ENCODE assay signal across 8 cellular contexts in genomic region chr4:26321326-26322276, GRCh38. TPM values are rescaled to one million over a fixed set of nuclear protein-coding genes. Genes with fewer than 3 reads are reported as not detected.
DNase-seq lines count a peak whose midpoint lies in the region; ATAC-seq and TF ChIP-seq lines count a peak whose summit lies in the region.

No MANE protein-coding gene starts in this region.

- H3K36me3 ChIP-seq in endodermal cell (ENCODE audit: control insufficient read depth, insufficient read depth, low read length) (no peaks in the 10 kb centered on the region), thyroid gland (no peaks in the 10 kb centered on the region)

- peak overlapping the region; percentile 99 for H3K27ac ChIP-seq in endodermal cell (ENCODE audit: low read depth, low read length)
- peak overlapping the region in 2 of 3 donors; percentile 39 to 55 for H3K27ac ChIP-seq in thyroid gland

- H3K4me3 ChIP-seq in endodermal cell (ENCODE audit: low read length) (peak overlapping the region; percentile 99), thyroid gland (replicated peaks in 1 of 3) (peak overlapping the region; percentile 37 to 63 (median 58))

- CTCF ChIA-PET in Calu3 (lab: Charles Lee): no interaction called here
- CTCF ChIA-PET in activated CD8-positive, alpha-beta T cell treated with anti-CD3 and anti-CD28 coated beads for 36 hours (lab: Charles Lee): no interaction called here

- intact Hi-C loops in Calu3 (cut with micrococcal nuclease; ENCODE audit: unreplicated experiment) (no loop called here), natural killer cell (cut with micrococcal nuclease) (loop anchor here (2.0 to 10.0 kb wide), 4 partner anchors 247 to 539 kb away; partner anchors contain the start of genes SMIM20 and STIM2), thyroid gland (cut with DNase I) (no loop called here)
- intact Hi-C loops in activated CD8-positive, alpha-beta T cell treated with anti-CD3 and anti-CD28 coated beads for 36 hours (cut with micrococcal nuclease): loop anchor here (5.0 to 10.0 kb wide), 3 partner anchors 189 to 683 kb away; partner anchors contain the start of gene STIM2

- H3K27me3 ChIP-seq in endodermal cell (ENCODE audit: control insufficient read depth, insufficient read depth, low read length, poor library complexity, severe bottlenecking) (no peaks in the 10 kb centered on the region), thyroid gland (no peaks in the 10 kb centered on the region)

- peaks cover 9% of the 10 kb centered on the region for H3K9me3 Mint-ChIP-seq in Calu3 (ENCODE audit: low read depth, unreplicated experiment)
- H3K9me3 Mint-ChIP-seq in activated CD8-positive, alpha-beta T cell treated with anti-CD3 and anti-CD28 coated beads for 36 hours: peaks cover 15% of the 10 kb centered on the region
- peaks cover 22% of the 10 kb centered on the region for H3K9me3 Mint-ChIP-seq in endodermal cell
- H3K9me3 Mint-ChIP-seq in natural killer cell: peaks cover 0 to 4% of the 10 kb centered on the region in 2 donors

- no peak for TF ChIP-seq CTCF in Calu3 (IDR thresholded peaks at IDR 0.05; ENCODE audit: unreplicated experiment)
- no peak for TF ChIP-seq CTCF in activated CD8-positive, alpha-beta T cell treated with anti-CD3 and anti-CD28 coated beads for 36 hours (IDR thresholded peaks at IDR 0.05)
- no peak for TF ChIP-seq CTCF in endodermal cell (conservative IDR thresholded peaks at IDR 0.05)
- no peak for TF ChIP-seq CTCF in natural killer cell (IDR thresholded peaks at IDR 0.05)
- no peak for TF ChIP-seq CTCF in thyroid gland (IDR thresholded peaks at IDR 0.05)

- TF ChIP-seq POLR2A in thyroid gland (IDR thresholded peaks at IDR 0.05): no peak

- H3K4me1 Mint-ChIP-seq in Calu3 (ENCODE audit: low read depth, unreplicated experiment) (peaks cover 8% of the 10 kb centered on the region), endodermal cell (peaks cover 28% of the 10 kb centered on the region), natural killer cell (peaks cover 39 to 49% of the 10 kb centered on the region in 2 donors)
- peaks cover 43% of the 10 kb centered on the region for H3K4me1 Mint-ChIP-seq in activated CD8-positive, alpha-beta T cell treated with anti-CD3 and anti-CD28 coated beads for 36 hours (ENCODE audit: low read depth)

- H3K27ac Mint-ChIP-seq in Calu3 (ENCODE audit: unreplicated experiment): peak overlapping the region; percentile 89
- H3K27ac Mint-ChIP-seq in activated CD8-positive, alpha-beta T cell treated with anti-CD3 and anti-CD28 coated beads for 36 hours: peak overlapping the region; percentile 91
- peak overlapping the region; percentile 96 for H3K27ac Mint-ChIP-seq in endodermal cell
- H3K27ac Mint-ChIP-seq in natural killer cell: peak overlapping the region; percentile 92 to 96

- POLR2A ChIA-PET in activated CD8-positive, alpha-beta T cell treated with anti-CD3 and anti-CD28 coated beads for 36 hours (lab: Charles Lee): no interaction called here

- no peaks in the 10 kb centered on the region for H3K27me3 Mint-ChIP-seq in Calu3 (ENCODE audit: unreplicated experiment)
- no peaks in the 10 kb centered on the region for H3K27me3 Mint-ChIP-seq in activated CD8-positive, alpha-beta T cell treated with anti-CD3 and anti-CD28 coated beads for 36 hours
- H3K27me3 Mint-ChIP-seq in endodermal cell (ENCODE audit: insufficient read depth): no peaks in the 10 kb centered on the region
- peaks cover 0 to 14% of the 10 kb centered on the region in 2 donors for H3K27me3 Mint-ChIP-seq in natural killer cell (ENCODE audit: low read depth in 2 of 2)

- WGBS in endodermal cell (ENCODE audit: insufficient coverage in 1 of 2, insufficient read length in 1 of 2), 2 experiments: 0% methylated on average over 6 to 57 of the region's 58 CpGs
- 1% methylated on average over 49 to 58 of the region's 58 CpGs for WGBS in thyroid gland, 2 donors

- peak overlapping the region; percentile 86 for H3K4me3 Mint-ChIP-seq in Calu3 (ENCODE audit: low read depth, unreplicated experiment)
- peak overlapping the region; percentile 85 for H3K4me3 Mint-ChIP-seq in activated CD8-positive, alpha-beta T cell treated with anti-CD3 and anti-CD28 coated beads for 36 hours
- H3K4me3 Mint-ChIP-seq in endodermal cell: peak overlapping the region; percentile 95
- peak overlapping the region; percentile 97 for H3K4me3 Mint-ChIP-seq in natural killer cell

- peaks cover 4% of the 10 kb centered on the region for H3K4me1 ChIP-seq in endodermal cell (ENCODE audit: control insufficient read depth, insufficient read depth, low read length)
- peaks cover 12 to 13% of the 10 kb centered on the region in 2 donors for H3K4me1 ChIP-seq in thyroid gland

- H3K36me3 Mint-ChIP-seq in Calu3 (ENCODE audit: insufficient read depth, unreplicated experiment) (peaks cover 36% of the 10 kb centered on the region), endodermal cell (ENCODE audit: low read depth) (no peaks in the 10 kb centered on the region), natural killer cell (no peaks in the 10 kb centered on the region)
- H3K36me3 Mint-ChIP-seq in activated CD8-positive, alpha-beta T cell treated with anti-CD3 and anti-CD28 coated beads for 36 hours (ENCODE audit: low read depth): peaks cover 26% of the 10 kb centered on the region

- DNase-seq in Calu3 (peak; percentile 4), M059J (ENCODE audit: low read depth) (peak; percentile 55), endodermal cell (peak; percentile 75), natural killer cell (peak; percentile 39), thyroid gland (peak; percentile 21 to 23)
- DNase-seq in activated CD8-positive, alpha-beta T cell treated with anti-CD3 and anti-CD28 coated beads for 36 hours: peak; percentile 54

- BruUV-seq in Calu3 (replicated peaks; lab: Mats Ljungman, UMichigan): no TSS peak

- ATAC-seq in activated CD8-positive, alpha-beta T cell treated with anti-CD3 and anti-CD28 coated beads for 36 hours: no peak
- ATAC-seq in natural killer cell: no peak
- no peak for ATAC-seq in GM18520 (IDR thresholded peaks at IDR 0.05; ENCODE audit: unreplicated experiment)
- no peak for ATAC-seq in HG03175 (IDR thresholded peaks at IDR 0.05; ENCODE audit: unreplicated experiment)

- H3K9me3 ChIP-seq in endodermal cell (ENCODE audit: control insufficient read depth, low read length) (peaks cover 19% of the 10 kb centered on the region), thyroid gland (no peaks in the 10 kb centered on the region)

- H3K9ac ChIP-seq in endodermal cell (ENCODE audit: extremely low read depth, low read length, poor library complexity, severe bottlenecking): peak overlapping the region; percentile 92

RNA-seq across cellular contexts. Expression of gene RBPJ, which starts 0.8 kb away (rescaled TPM):
- total RNA-seq in Calu3 (2022) (46.1 and 56.3 TPM in 2 replicates), endodermal cell (10 to 100 TPM; 71.1 to 78.0 TPM), natural killer cell (10 to 100 TPM; 46.4 to 53.3 (median 48.8) TPM), thyroid gland (10 to 100 TPM; 60.4 to 99.3 (median 78.5) TPM)
- 53.9 and 103 TPM in 2 replicates for total RNA-seq in M059J (2014; rRNA removed; shearing (Covaris generic))
- 100 to 1,000 TPM; 150 to 151 TPM for total RNA-seq in activated CD8-positive, alpha-beta T cell treated with anti-CD3 and anti-CD28 coated beads for 36 hours
- polyA plus RNA-seq in endodermal cell (2013, experiment 1 of 2): 76.5 TPM
- 71.4 TPM for polyA plus RNA-seq in endodermal cell (2013, experiment 2 of 2)

Comparison
In these comparisons a context has a peak if more than half of its experiments do, and no peak if none do; other contexts are left out.
1. DNase-seq: peak in every context shown above with its lines; median percentile 75 in endodermal cell; 55 in M059J; 54 in activated CD8-positive, alpha-beta T cell treated with anti-CD3 and anti-CD28 coated beads for 36 hours; 39 in natural killer cell; 22 in thyroid gland; 4 in Calu3.
2. intact Hi-C loops: an anchor here in activated CD8-positive, alpha-beta T cell treated with anti-CD3 and anti-CD28 coated beads for 36 hours (5.0 to 10.0 kb wide) and natural killer cell (2.0 to 10.0 kb wide); none called in Calu3 and thyroid gland.